Comparison of ENCODE assay signal across 8 cellular contexts in the genomic region with DNA sequence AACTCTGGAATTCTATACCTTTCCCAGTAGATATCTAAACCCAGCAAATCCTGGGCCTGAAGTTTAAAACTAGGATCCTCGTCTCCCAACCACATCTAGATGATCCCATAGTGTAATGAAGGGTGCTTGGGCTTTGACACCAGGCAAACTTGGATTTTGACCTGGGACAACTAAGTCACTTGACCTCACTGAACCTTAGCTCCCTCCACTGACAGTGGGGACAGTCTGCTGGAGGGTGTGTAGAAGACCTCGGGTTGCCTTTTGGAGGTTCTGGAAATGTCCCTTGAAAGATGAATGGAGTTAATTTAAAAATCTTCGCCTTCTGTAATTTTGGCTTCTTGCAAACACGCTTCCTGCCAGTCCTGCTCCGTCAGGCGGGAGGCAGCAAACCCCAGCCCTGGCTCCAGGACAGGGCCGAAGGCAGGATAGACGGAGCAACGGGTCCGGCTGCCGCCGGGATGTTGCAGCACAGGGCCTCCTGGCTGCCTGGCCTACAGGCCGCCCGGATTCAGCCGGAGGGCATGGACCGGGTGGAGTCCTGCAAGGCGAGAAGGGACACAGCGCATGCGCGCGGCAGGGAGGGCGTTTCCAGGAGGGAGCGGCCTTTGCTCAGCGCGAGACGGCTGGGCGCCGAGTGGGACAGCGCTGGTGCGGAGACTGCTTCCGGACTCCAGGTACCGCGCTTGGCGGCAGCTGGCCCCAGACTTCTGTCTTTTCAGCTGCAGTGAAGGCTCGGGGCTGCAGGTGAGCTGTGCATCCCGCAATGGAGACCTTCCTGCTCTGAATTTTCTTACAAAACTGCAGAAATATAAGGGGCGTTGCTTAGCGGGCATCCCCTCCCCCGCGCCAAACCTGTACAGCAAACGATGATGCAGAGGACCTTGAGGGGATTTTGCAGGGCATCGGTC.
DNase-seq lines count a peak whose midpoint lies in the region; ATAC-seq and TF ChIP-seq lines count a peak whose summit lies in the region.

A gene with protein sequence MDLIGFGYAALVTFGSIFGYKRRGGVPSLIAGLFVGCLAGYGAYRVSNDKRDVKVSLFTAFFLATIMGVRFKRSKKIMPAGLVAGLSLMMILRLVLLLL (plus strand): TSS at position 612 of the 908 bp plus-strand sequence. CDS start 5,990 bp downstream, outside the sequence.

- H3K4me3 ChIP-seq in GM06990 (replicated peaks; ENCODE audit: low read depth, low read length) (peak within 1 kb of the TSS; percentile 79), NB4 (ENCODE audit: low read depth, low read length) (peak within 1 kb of the TSS; percentile 68), SK-N-MC (peak within 1 kb of the TSS; percentile 92)

- peaks cover 3% of the 10 kb centered on the region for H3K27me3 Mint-ChIP-seq in activated naive CD4-positive, alpha-beta T cell treated with anti-CD3 and anti-CD28 coated beads, Interleukin-2, amount 10 ng/mL, durations not matched to agents 7 days and 5 days

- H3K27ac ChIP-seq in SK-N-MC, result no peak within 1 kb of the TSS
- peak within 1 kb of the TSS; percentile 49 for H3K27ac ChIP-seq in substantia nigra (ENCODE audit: low read depth, low read length, poor library complexity, severe bottlenecking)

- H3K27ac Mint-ChIP-seq in activated naive CD4-positive, alpha-beta T cell treated with anti-CD3 and anti-CD28 coated beads, Interleukin-2, amount 10 ng/mL, durations not matched to agents 7 days and 5 days, result peak within 1 kb of the TSS; percentile 50

- H3K9me3 ChIP-seq in SK-N-MC (ENCODE audit: low read depth, low read length), result no peaks in the 10 kb centered on the region

- no peaks in the 10 kb centered on the region for H3K36me3 ChIP-seq in GM06990 (ENCODE audit: control insufficient read depth, insufficient read depth, low read length)
- H3K36me3 ChIP-seq in SK-N-MC (ENCODE audit: insufficient read depth, low read length), result peaks cover 19% of the 10 kb centered on the region

- peak within 1 kb of the TSS; percentile 90 for H3K4me3 Mint-ChIP-seq in activated naive CD4-positive, alpha-beta T cell treated with anti-CD3 and anti-CD28 coated beads, Interleukin-2, amount 10 ng/mL, durations not matched to agents 7 days and 5 days

- H3K36me3 Mint-ChIP-seq in activated naive CD4-positive, alpha-beta T cell treated with anti-CD3 and anti-CD28 coated beads, Interleukin-2, amount 10 ng/mL, durations not matched to agents 7 days and 5 days, result peaks cover 5% of the 10 kb centered on the region

- no peaks in the 10 kb centered on the region for H3K9me3 Mint-ChIP-seq in activated naive CD4-positive, alpha-beta T cell treated with anti-CD3 and anti-CD28 coated beads, Interleukin-2, amount 10 ng/mL, durations not matched to agents 7 days and 5 days

- peak; percentile 98 for ATAC-seq in HG02571 (IDR thresholded peaks at IDR 0.05; ENCODE audit: unreplicated experiment)

- DNase-seq in GM06990 (ENCODE audit: extremely low read depth, insufficient read length), result peak; percentile 93
- DNase-seq in NB4 (ENCODE audit: low read depth), result peak; percentile 92
- no peak for DNase-seq in SK-N-MC (ENCODE audit: low read depth, low spot score)
- DNase-seq in activated naive CD4-positive, alpha-beta T cell treated with anti-CD3 and anti-CD28 coated beads, Interleukin-2, amount 10 ng/mL, durations not matched to agents 7 days and 5 days, result peak; percentile 95
- peak; percentile 92 for DNase-seq in germinal center (ENCODE audit: low spot score)
- peak; percentile 64 for DNase-seq in non-pigmented ciliary epithelial cell (ENCODE audit: low read depth)
- peak; percentile 28 to 96 (median 85) for DNase-seq in substantia nigra (lab: John Stamatoyannopoulos, UW)

- H3K4me1 Mint-ChIP-seq in activated naive CD4-positive, alpha-beta T cell treated with anti-CD3 and anti-CD28 coated beads, Interleukin-2, amount 10 ng/mL, durations not matched to agents 7 days and 5 days, result peaks cover 35% of the 10 kb centered on the region

- TF ChIP-seq POLR2A in NB4 (IDR thresholded peaks at IDR 0.05; ENCODE audit: extremely low read depth, insufficient read length), result peak; percentile 43

- TF ChIP-seq CTCF in GM06990 (IDR thresholded peaks at IDR 0.05; ENCODE audit: insufficient read depth, low read length, poor library complexity, severe bottlenecking) (no peak), NB4 (IDR thresholded peaks at IDR 0.05; ENCODE audit: low read depth, low read length) (no peak)

- no peaks in the 10 kb centered on the region for H3K27me3 ChIP-seq in GM06990 (replicated peaks; ENCODE audit: control insufficient read depth, insufficient read depth, low read length)

- H3K9ac ChIP-seq in SK-N-MC (ENCODE audit: insufficient read length), result peak within 1 kb of the TSS; percentile 40

- CTCF ChIA-PET in activated naive CD4-positive, alpha-beta T cell treated with anti-CD3 and anti-CD28 coated beads, Interleukin-2, amount 10 ng/mL, durations not matched to agents 7 days and 5 days (lab: Charles Lee), result interaction anchor here (0.6 kb wide), 2 partner anchors 808 to 1828 kb away, joined by 3 read pairs; no protein-coding TSS in a partner anchor
